ENCODE assay signal across 8 cellular contexts in genomic region chr12:109098671-109099070, GRCh38. TPM values are rescaled to one million over a fixed set of nuclear protein-coding genes. Genes with fewer than 3 reads are reported as not detected.
A peak's percentile ranks its signal among the peaks of the same experiment; 100 is the strongest.
DNase-seq lines count a peak whose midpoint lies in the region; ATAC-seq and TF ChIP-seq lines count a peak whose summit lies in the region.

No MANE protein-coding gene starts in this region.

- H3K27ac Mint-ChIP-seq in HFFc6 = peak overlapping the region; percentile 81
- peak overlapping the region; percentile 65 for H3K27ac Mint-ChIP-seq in activated T-helper 2 cell treated with anti-CD3 and anti-CD28 coated beads, Interferon-gamma antibody, Interleukin-2, Interleukin-4, amounts not matched to agents 10 μg/mL and 5 μg/mL and 100 μg/mL, durations not matched to agents 14 hours and 24 hours and 36 hours

- no peaks in the 10 kb centered on the region; the same call in 1 of the 2 replicates for H3K27me3 Mint-ChIP-seq in HFFc6 (ENCODE audit: insufficient read depth)
- H3K27me3 Mint-ChIP-seq in activated T-helper 2 cell treated with anti-CD3 and anti-CD28 coated beads, Interferon-gamma antibody, Interleukin-2, Interleukin-4, amounts not matched to agents 10 μg/mL and 5 μg/mL and 100 μg/mL, durations not matched to agents 14 hours and 24 hours and 36 hours (ENCODE audit: low read depth) = no peaks in the 10 kb centered on the region

- intact Hi-C loops in activated T-helper 2 cell treated with anti-CD3 and anti-CD28 coated beads, Interferon-gamma antibody, Interleukin-2, Interleukin-4, amounts not matched to agents 10 μg/mL and 5 μg/mL and 100 μg/mL, durations not matched to agents 14 hours and 24 hours and 36 hours (cut with micrococcal nuclease) = loop anchor here (1.0 to 10.0 kb wide), 5 partner anchors 45 to 476 kb away; partner anchors contain the start of genes MMAB, MVK and SSH1
- intact Hi-C loops in spleen (cut with DNase I; ENCODE audit: low total_unique reads) = loop anchor here (10.0 kb wide), 2 partner anchors 434 to 534 kb away; partner anchors contain the start of genes ISCU and SART3

- H3K4me3 ChIP-seq in iPS DF 6.9 (ENCODE audit: low read length) = peak overlapping the region; percentile 79; the same call in 1 of the 2 replicates
- peak overlapping the region; percentile 76 to 98 (median 95) for H3K4me3 ChIP-seq in spleen

- H3K9me3 Mint-ChIP-seq in HFFc6 = no peaks in the 10 kb centered on the region
- no peaks in the 10 kb centered on the region for H3K9me3 Mint-ChIP-seq in activated T-helper 2 cell treated with anti-CD3 and anti-CD28 coated beads, Interferon-gamma antibody, Interleukin-2, Interleukin-4, amounts not matched to agents 10 μg/mL and 5 μg/mL and 100 μg/mL, durations not matched to agents 14 hours and 24 hours and 36 hours

- peaks cover 30% of the 10 kb centered on the region for H3K4me1 Mint-ChIP-seq in HFFc6 (ENCODE audit: low read depth)
- peaks cover 25% of the 10 kb centered on the region for H3K4me1 Mint-ChIP-seq in activated T-helper 2 cell treated with anti-CD3 and anti-CD28 coated beads, Interferon-gamma antibody, Interleukin-2, Interleukin-4, amounts not matched to agents 10 μg/mL and 5 μg/mL and 100 μg/mL, durations not matched to agents 14 hours and 24 hours and 36 hours (ENCODE audit: low read depth)

- ATAC-seq in HG02970 (IDR thresholded peaks at IDR 0.05; ENCODE audit: low FRiP score, unreplicated experiment) (no peak), GM18870 (IDR thresholded peaks at IDR 0.05; ENCODE audit: unreplicated experiment) (no peak)

- peak overlapping the region; percentile 89 for H3K4me3 Mint-ChIP-seq in HFFc6
- H3K4me3 Mint-ChIP-seq in activated T-helper 2 cell treated with anti-CD3 and anti-CD28 coated beads, Interferon-gamma antibody, Interleukin-2, Interleukin-4, amounts not matched to agents 10 μg/mL and 5 μg/mL and 100 μg/mL, durations not matched to agents 14 hours and 24 hours and 36 hours (ENCODE audit: low read depth) = peak overlapping the region; percentile 89

- H3K27me3 ChIP-seq in iPS DF 6.9 (ENCODE audit: control insufficient read depth, insufficient read depth, low read length) (no peaks in the 10 kb centered on the region), spleen (replicated peaks in 1 of 7) (peaks cover 0 to 8% (median 0%) of the 10 kb centered on the region in 7 donors)

- peaks cover 9% of the 10 kb centered on the region for H3K36me3 Mint-ChIP-seq in HFFc6 (ENCODE audit: low read depth)
- H3K36me3 Mint-ChIP-seq in activated T-helper 2 cell treated with anti-CD3 and anti-CD28 coated beads, Interferon-gamma antibody, Interleukin-2, Interleukin-4, amounts not matched to agents 10 μg/mL and 5 μg/mL and 100 μg/mL, durations not matched to agents 14 hours and 24 hours and 36 hours (ENCODE audit: low read depth) = peaks cover 43% of the 10 kb centered on the region

- no CpG with 5 or more reads among the region's 8 CpGs for WGBS in iPS DF 6.9 (ENCODE audit: insufficient coverage, insufficient read length)
- WGBS in spleen, 5 donors = 8 to 12% (median 9%) methylated on average over 8 of the region's 8 CpGs

- H3K36me3 ChIP-seq in iPS DF 6.9 (ENCODE audit: control insufficient read depth, insufficient read depth, low read length) (peaks cover 14% of the 10 kb centered on the region), spleen (peaks cover 0 to 32% (median 16%) of the 10 kb centered on the region in 6 donors)

- no peak for DNase-seq in HFFc6
- no peak for DNase-seq in activated T-helper 2 cell treated with anti-CD3 and anti-CD28 coated beads, Interferon-gamma antibody, Interleukin-2, Interleukin-4, amounts not matched to agents 10 μg/mL and 5 μg/mL and 100 μg/mL, durations not matched to agents 14 hours and 24 hours and 36 hours (ENCODE audit: low spot score)
- DNase-seq in iPS DF 6.9 (ENCODE audit: low read depth, low spot score) = no peak
- no peak for DNase-seq in spleen
- DNase-seq in stimulated activated naive CD4-positive, alpha-beta T cell treated with Interleukin-2 at 50 U/mL for 16 hours (lab: John Stamatoyannopoulos, UW) = no peak
- DNase-seq in NCI-H510A (lab: John Stamatoyannopoulos, UW) = no peak

- H3K4me1 ChIP-seq in iPS DF 6.9 (ENCODE audit: control insufficient read depth, insufficient read depth, low read length) = peaks cover 1% of the 10 kb centered on the region; the same call in 1 of the 2 replicates
- peaks cover 6 to 54% (median 35%) of the 10 kb centered on the region in 6 donors for H3K4me1 ChIP-seq in spleen

- no peak overlapping the region for H3K27ac ChIP-seq in iPS DF 6.9 (ENCODE audit: low read length)
- H3K27ac ChIP-seq in spleen = peak overlapping the region in 7 of 8 donors; percentile 72 to 90 (median 89)

- no peak for TF ChIP-seq POLR2A in spleen (IDR thresholded peaks at IDR 0.05)

- H3K9me3 ChIP-seq in iPS DF 6.9 (ENCODE audit: control insufficient read depth, insufficient read depth, low read length) (no peaks in the 10 kb centered on the region), spleen (no peaks in the 10 kb centered on the region)

- TF ChIP-seq CTCF in HFFc6 (IDR thresholded peaks at IDR 0.05) = no peak
- TF ChIP-seq CTCF in spleen (IDR thresholded peaks at IDR 0.05 in 8 of 11, conservative IDR thresholded peaks at IDR 0.05 in 3 of 11) = no peak

RNA-seq across cellular contexts. Expression of gene UNG, which starts 1.3 kb away (rescaled TPM):
- 10 to 100 TPM; 19.3 to 30.4 (median 21.8) TPM for total RNA-seq in HFFc6 (2021; fragmentation: NEBNext Ultra II Directional; extraction: Animal tissue kit (Norgen Biotek cat#: 25700))
- total RNA-seq in activated T-helper 2 cell treated with anti-CD3 and anti-CD28 coated beads, Interferon-gamma antibody, Interleukin-2, Interleukin-4, amounts not matched to agents 10 μg/mL and 5 μg/mL and 100 μg/mL, durations not matched to agents 14 hours and 24 hours and 36 hours = 82.5 and 86.2 TPM in 2 replicates
- 10 to 100 TPM; 15.0 to 30.6 (median 18.5) TPM for total RNA-seq in spleen
- 10 to 100 TPM in 2 of 3 donors, 1 to 10 TPM in 1; 9.8 to 18.1 (median 14.7) TPM for polyA plus RNA-seq in spleen

RNA-seq across cellular contexts. Expression of gene ALKBH2, which starts 5.4 kb away (rescaled TPM):
- total RNA-seq in HFFc6 (2021; fragmentation: NEBNext Ultra II Directional; extraction: Animal tissue kit (Norgen Biotek cat#: 25700)) = 10 to 100 TPM; 12.3 to 17.1 (median 13.3) TPM
- total RNA-seq in activated T-helper 2 cell treated with anti-CD3 and anti-CD28 coated beads, Interferon-gamma antibody, Interleukin-2, Interleukin-4, amounts not matched to agents 10 μg/mL and 5 μg/mL and 100 μg/mL, durations not matched to agents 14 hours and 24 hours and 36 hours = 33.4 and 34.9 TPM in 2 replicates
- total RNA-seq in spleen = 10 to 100 TPM in 5 of 7 donors, 1 to 10 TPM in 2; 8.6 to 18.8 (median 12.3) TPM
- 10 to 100 TPM; 28.2 to 40.3 (median 32.2) TPM for polyA plus RNA-seq in spleen

RNA-seq across cellular contexts. Expression of gene ACACB, which starts 17.7 kb away (rescaled TPM):
- 1 to 10 TPM; 1.0 to 2.1 (median 1.3) TPM for total RNA-seq in HFFc6 (2021; fragmentation: NEBNext Ultra II Directional; extraction: Animal tissue kit (Norgen Biotek cat#: 25700))
- 12.1 and 12.9 TPM in 2 replicates for total RNA-seq in activated T-helper 2 cell treated with anti-CD3 and anti-CD28 coated beads, Interferon-gamma antibody, Interleukin-2, Interleukin-4, amounts not matched to agents 10 μg/mL and 5 μg/mL and 100 μg/mL, durations not matched to agents 14 hours and 24 hours and 36 hours
- 100 to 1,000 TPM in 1 of 7 donors, 10 to 100 TPM in 6; 24.7 to 111 (median 55.4) TPM for total RNA-seq in spleen
- polyA plus RNA-seq in spleen = 10 to 100 TPM in 1 of 3 donors, 1 to 10 TPM in 2; 2.8 to 14.9 (median 5.6) TPM

RNA-seq across cellular contexts. Expression of gene USP30, which starts 46.3 kb away (rescaled TPM):
- 10 to 100 TPM in 4 of 6 experiments, 1 to 10 TPM in 2; 8.0 to 11.7 (median 10.4) TPM for total RNA-seq in HFFc6 (2021; fragmentation: NEBNext Ultra II Directional; extraction: Animal tissue kit (Norgen Biotek cat#: 25700))
- 6.8 and 7.3 TPM in 2 replicates for total RNA-seq in activated T-helper 2 cell treated with anti-CD3 and anti-CD28 coated beads, Interferon-gamma antibody, Interleukin-2, Interleukin-4, amounts not matched to agents 10 μg/mL and 5 μg/mL and 100 μg/mL, durations not matched to agents 14 hours and 24 hours and 36 hours
- 10 to 100 TPM in 6 of 7 donors, 1 to 10 TPM in 1; 9.0 to 23.2 (median 12.2) TPM for total RNA-seq in spleen
- 1 to 10 TPM; 3.9 to 4.5 (median 4.1) TPM for polyA plus RNA-seq in spleen
